Comparison of ENCODE assay signal across 20 cellular contexts in genomic region chr11:4809246-4809645, GRCh38. TPM values are rescaled to one million over a fixed set of nuclear protein-coding genes. Genes with fewer than 3 reads are reported as not detected.
DNase-seq lines count a peak whose midpoint lies in the region; TF ChIP-seq lines count a peak whose summit lies in the region.
"Had no signal": no experiment of that assay in that cellular context is flagged by ENCODE, and none has a peak within 500 bp of the region (broad histone marks: within the 10 kb centered on the region; RNA-seq: fewer than 3 reads in every experiment).

No MANE protein-coding gene starts in this region.

- intact Hi-C loops in Calu3 (cut with micrococcal nuclease; ENCODE audit: unreplicated experiment) = no loop called here

- H3K27me3 Mint-ChIP-seq in Calu3 (ENCODE audit: unreplicated experiment) = no peaks in the 10 kb centered on the region
- H3K27me3 Mint-ChIP-seq: CD4-positive, CD25-positive, alpha-beta regulatory T cell had no signal

- CTCF ChIA-PET in Calu3 (lab: Charles Lee) = no interaction called here

- no peak overlapping the region for H3K27ac Mint-ChIP-seq in Calu3 (ENCODE audit: unreplicated experiment)
- H3K27ac Mint-ChIP-seq: B cell; CD4-positive, CD25-positive, alpha-beta regulatory T cell; CD8-positive, alpha-beta T cell; GM23338; H9; HFFc6 had no signal

- H3K4me3 Mint-ChIP-seq in Calu3 (ENCODE audit: low read depth, unreplicated experiment) = no peak overlapping the region
- H3K4me3 Mint-ChIP-seq: B cell; CD4-positive, CD25-positive, alpha-beta regulatory T cell; CD8-positive, alpha-beta T cell; GM23338; H9; HFFc6 had no signal

- H3K9me3 Mint-ChIP-seq in Calu3 (ENCODE audit: low read depth, unreplicated experiment) = no peaks in the 10 kb centered on the region
- H3K9me3 Mint-ChIP-seq: CD8-positive, alpha-beta T cell; GM23338; H9 had no signal

- TF ChIP-seq CTCF in Calu3 (IDR thresholded peaks at IDR 0.05; ENCODE audit: unreplicated experiment) = no peak

- no TSS peak for BruUV-seq in Calu3 (replicated peaks; lab: Mats Ljungman, UMichigan)

- DNase-seq in Ammon's horn (ENCODE audit: low spot score) = peak; percentile 5
- DNase-seq in NCI-H345 treated with DMSO at 0.1 percent for 48 hours (lab: John Stamatoyannopoulos, UW; ENCODE audit: unreplicated experiment) = peak; percentile 15
- DNase-seq in middle frontal gyrus (ENCODE audit: extremely low spot score, low spot score) = peak; percentile 7
- DNase-seq in Calu3 = no peak
- DNase-seq in NOMO-1 treated with dmso at 0.1 percent for 144 hours (lab: John Stamatoyannopoulos, UW; ENCODE audit: unreplicated experiment) = no peak
- no peak for DNase-seq in SHP77 treated with DMSO at 0.1 percent for 48 hours (lab: John Stamatoyannopoulos, UW)
- DNase-seq: 8988T; Caco-2; CD4-positive, CD25-positive, alpha-beta regulatory T cell; CD8-positive, alpha-beta T cell; DMS 273 treated with DMSO at 0.1 percent for 48 hours; DMS79; EL; GDM1; H9; HFFc6 had no signal

- no peaks in the 10 kb centered on the region for H3K36me3 Mint-ChIP-seq in Calu3 (ENCODE audit: insufficient read depth, unreplicated experiment)
- H3K36me3 Mint-ChIP-seq: CD4-positive, CD25-positive, alpha-beta regulatory T cell; CD8-positive, alpha-beta T cell had no signal

- no peaks in the 10 kb centered on the region for H3K4me1 Mint-ChIP-seq in Calu3 (ENCODE audit: low read depth, unreplicated experiment)
- H3K4me1 Mint-ChIP-seq: B cell; CD4-positive, CD25-positive, alpha-beta regulatory T cell had no signal

RNA-seq across cellular contexts. Expression of gene OR52R1, which starts 5.1 kb away (rescaled TPM):
- not detected in 2 replicates for total RNA-seq in Calu3 (2022)
- total RNA-seq: B cell; Caco-2; CD4-positive, CD25-positive, alpha-beta regulatory T cell; CD8-positive, alpha-beta T cell; GM12878; GM23338; H4; H9; HFFc6 had no signal

RNA-seq across cellular contexts. Expression of gene OR51F2, which starts 11.9 kb away (rescaled TPM):
- not detected in 2 replicates for total RNA-seq in Calu3 (2022)
- total RNA-seq: B cell; Caco-2; CD4-positive, CD25-positive, alpha-beta regulatory T cell; CD8-positive, alpha-beta T cell; GM12878; GM23338; H4; H9; HFFc6 had no signal

RNA-seq across cellular contexts. Expression of gene OR51F1, which starts 39.5 kb away (rescaled TPM):
- not detected in 2 replicates for total RNA-seq in Calu3 (2022)
- total RNA-seq: B cell; Caco-2; CD4-positive, CD25-positive, alpha-beta regulatory T cell; CD8-positive, alpha-beta T cell; GM12878; GM23338; H4; H9; HFFc6 had no signal

RNA-seq across cellular contexts. Expression of gene OR51S1, which starts 39.8 kb away (rescaled TPM):
- not detected in 2 replicates for total RNA-seq in Calu3 (2022)
- total RNA-seq: B cell; Caco-2; CD4-positive, CD25-positive, alpha-beta regulatory T cell; CD8-positive, alpha-beta T cell; GM12878; GM23338; H4; H9; HFFc6 had no signal

Comparison
In these comparisons a context has a peak if more than half of its experiments do, and no peak if none do; other contexts are left out.
1. DNase-seq: peak in Ammon's horn (single experiment), NCI-H345 treated with DMSO at 0.1 percent for 48 hours (single experiment) and middle frontal gyrus (single experiment); none in Calu3 (single experiment), NOMO-1 treated with dmso at 0.1 percent for 144 hours (single experiment) and SHP77 treated with DMSO at 0.1 percent for 48 hours (single experiment).